Comparison of ENCODE assay signal across 8 cellular contexts in genomic region chrX:57595381-57595811, GRCh38.
A peak's percentile ranks its signal among the peaks of the same experiment; 100 is the strongest.
DNase-seq lines count a peak whose midpoint lies in the region; ATAC-seq, FAIRE-seq and TF ChIP-seq lines count a peak whose summit lies in the region.

No MANE protein-coding gene starts in this region.

- H3K4me3 Mint-ChIP-seq in effector memory CD8-positive, alpha-beta T cell = peak overlapping the region; percentile 72 to 73

- peak overlapping the region in 1 of 2 donors; percentile 23 for H3K27ac Mint-ChIP-seq in effector memory CD8-positive, alpha-beta T cell

- no peaks in the 10 kb centered on the region for H3K9me3 Mint-ChIP-seq in effector memory CD8-positive, alpha-beta T cell

- TF ChIP-seq CTCF in OCI-LY3 (IDR thresholded peaks at IDR 0.05; ENCODE audit: low read depth, low read length) = no peak

- DNase-seq in DMS53 (lab: John Stamatoyannopoulos, UW) (peak; percentile 37), NCI-H2227 (lab: John Stamatoyannopoulos, UW; ENCODE audit: unreplicated experiment) (no peak), NOMO-1 treated with dmso at 0.1 percent for 144 hours (lab: John Stamatoyannopoulos, UW; ENCODE audit: unreplicated experiment) (no peak), HTR-8/SVneo (ENCODE audit: insufficient read length, low spot score) (no peak), SIG-M5 (lab: John Stamatoyannopoulos, UW) (no peak)
- DNase-seq in effector memory CD8-positive, alpha-beta T cell = no peak

- no peak overlapping the region for H3K9ac ChIP-seq in OCI-LY3 (ENCODE audit: low read length)

- no peak for FAIRE-seq in HTR-8/SVneo (lab: Jason Lieb, UNC)

- H3K79me2 ChIP-seq in OCI-LY3 (ENCODE audit: low read length) = peaks cover 36% of the 10 kb centered on the region

- H3K27me3 Mint-ChIP-seq in effector memory CD8-positive, alpha-beta T cell = no peaks in the 10 kb centered on the region

- H3K9me3 ChIP-seq in OCI-LY3 (ENCODE audit: insufficient read depth, low read length) (no peaks in the 10 kb centered on the region), neuron (ENCODE audit: low read length) (no peaks in the 10 kb centered on the region)

- H3K27ac ChIP-seq in OCI-LY3 (ENCODE audit: low read length) = no peak overlapping the region

- peak overlapping the region; percentile 35; the same call in 1 of the 2 replicates for H3K4me3 ChIP-seq in OCI-LY3 (ENCODE audit: low read length)
- H3K4me3 ChIP-seq in neuron (ENCODE audit: low read length) = peak overlapping the region; percentile 4

- H4K20me1 ChIP-seq in OCI-LY3 (ENCODE audit: insufficient read depth, low read length) = peaks cover 31% of the 10 kb centered on the region

- peaks cover 19% of the 10 kb centered on the region for H3K4me1 ChIP-seq in OCI-LY3 (ENCODE audit: low read length)
- peaks cover 18% of the 10 kb centered on the region for H3K4me1 ChIP-seq in neuron (ENCODE audit: insufficient read depth, low read length)

- H2AFZ ChIP-seq in OCI-LY3 (ENCODE audit: low read depth, low read length) (no peak overlapping the region), neuron (ENCODE audit: low read depth, low read length) (no peak overlapping the region)

- H3K36me3 ChIP-seq in OCI-LY3 (replicated peaks; ENCODE audit: low read depth, low read length) (peaks cover 9% of the 10 kb centered on the region), neuron (ENCODE audit: insufficient read depth, low read length) (peaks cover 3% of the 10 kb centered on the region)

- H3K4me2 ChIP-seq in OCI-LY3 (ENCODE audit: low read length) = peak overlapping the region; percentile 56

- peak; percentile 26 for ATAC-seq in effector memory CD8-positive, alpha-beta T cell (replicated peaks)

- peaks cover 4% of the 10 kb centered on the region for H3K36me3 Mint-ChIP-seq in effector memory CD8-positive, alpha-beta T cell (ENCODE audit: insufficient read depth)

- peaks cover 18 to 28% of the 10 kb centered on the region in 2 donors for H3K4me1 Mint-ChIP-seq in effector memory CD8-positive, alpha-beta T cell (ENCODE audit: low read depth in 2 of 2)

- H3K27me3 ChIP-seq in OCI-LY3 (ENCODE audit: low read depth, low read length) (no peaks in the 10 kb centered on the region), neuron (ENCODE audit: insufficient read depth, low read length) (no peaks in the 10 kb centered on the region)
